11 cellular contexts compared by ENCODE assay signal in genomic region chr6:4844108-4844507, GRCh38.
A peak's percentile ranks its signal among the peaks of the same experiment; 100 is the strongest.
DNase-seq lines count a peak whose midpoint lies in the region; ATAC-seq and TF ChIP-seq lines count a peak whose summit lies in the region.
"Had no signal": no experiment of that assay in that cellular context is flagged by ENCODE, and none has a peak within 500 bp of the region (broad histone marks: within the 10 kb centered on the region; RNA-seq: fewer than 3 reads in every experiment).

No MANE protein-coding gene starts in this region.

- dilution Hi-C loops in mammary epithelial cell (cut with HindIII; ENCODE audit: low sequenced_read_pairs), result no loop called here

- peak; percentile 16 to 24 for DNase-seq in activated CD4-positive, alpha-beta T cell treated with anti-CD3 and anti-CD28 coated beads, Interleukin-2, amount 50 U/mL, for 48 hours
- DNase-seq in activated CD4-positive, alpha-beta T cell treated with anti-CD3 and anti-CD28 coated beads, Interleukin-2, amount 10 ng/mL, durations not matched to agents 7 days and 5 days, result no peak
- DNase-seq in HFFc6, result no peak
- DNase-seq in mammary epithelial cell, result no peak
- no peak for DNase-seq in CD4-positive, alpha-beta memory T cell
- DNase-seq: activated effector memory CD4-positive, alpha-beta T cell treated with Interleukin-2 at 50 U/mL for 16 hours; colonic mucosa; NCI-H2029 treated with DMSO at 0.1 percent for 48 hours had no signal

- no peak overlapping the region for H3K9ac ChIP-seq in mammary epithelial cell (ENCODE audit: insufficient read depth, low read length)
- no peak overlapping the region for H3K9ac ChIP-seq in parathyroid adenoma

- intact Hi-C loops in mammary epithelial cell (cut with micrococcal nuclease), result no loop called here
- intact Hi-C loops in CD4-positive, alpha-beta memory T cell (cut with micrococcal nuclease), result no loop called here

- no TSS peak for BruUV-seq in mammary epithelial cell (replicated peaks; lab: Mats Ljungman, UMichigan)

- H3K4me1 ChIP-seq in mammary epithelial cell (ENCODE audit: insufficient read depth, low read length) (no peaks in the 10 kb centered on the region), parathyroid adenoma (peaks cover 4% of the 10 kb centered on the region)
- peaks cover 9% of the 10 kb centered on the region for H3K4me1 ChIP-seq in CD4-positive, alpha-beta memory T cell (ENCODE audit: insufficient read depth, low read length)

- H4K20me1 ChIP-seq in mammary epithelial cell (ENCODE audit: insufficient read depth, low read length), result peaks cover 5% of the 10 kb centered on the region

- TF ChIP-seq CTCF in HFFc6 (IDR thresholded peaks at IDR 0.05), result peak; percentile 60
- TF ChIP-seq CTCF in mammary epithelial cell (conservative IDR thresholded peaks at IDR 0.05 in 1 of 2, IDR thresholded peaks at IDR 0.05 in 1 of 2; ENCODE audit: extremely low read depth in 1 of 2, insufficient read depth in 1 of 2, low read depth in 1 of 2, low read length in 2 of 2), result peak; percentile 19 to 33
- peak; percentile 10 for TF ChIP-seq CTCF in parathyroid adenoma (IDR thresholded peaks at IDR 0.05)

- peaks cover 14% of the 10 kb centered on the region for H3K36me3 Mint-ChIP-seq in activated CD4-positive, alpha-beta T cell treated with anti-CD3 and anti-CD28 coated beads, Interleukin-2, amount 10 ng/mL, durations not matched to agents 7 days and 5 days (ENCODE audit: low read depth)
- peaks cover 29% of the 10 kb centered on the region for H3K36me3 Mint-ChIP-seq in HFFc6 (ENCODE audit: low read depth)
- peaks cover 36 to 42% of the 10 kb centered on the region in 2 donors for H3K36me3 Mint-ChIP-seq in CD4-positive, alpha-beta memory T cell

- no peak for ATAC-seq in HG03196 (IDR thresholded peaks at IDR 0.05; ENCODE audit: unreplicated experiment)
- ATAC-seq in HG03354 (IDR thresholded peaks at IDR 0.05; ENCODE audit: poor library complexity, severe bottlenecking, unreplicated experiment), result no peak

- H3K79me2 ChIP-seq in mammary epithelial cell (ENCODE audit: insufficient read depth, low read length), result peaks cover 97% of the 10 kb centered on the region
- peaks cover 49% of the 10 kb centered on the region for H3K79me2 ChIP-seq in parathyroid adenoma

- H3K27me3 ChIP-seq in mammary epithelial cell (ENCODE audit: insufficient read depth, low read length), result no peaks in the 10 kb centered on the region
- no peaks in the 10 kb centered on the region for H3K27me3 ChIP-seq in parathyroid adenoma (ENCODE audit: control insufficient read depth, insufficient read depth, low read length)
- H3K27me3 ChIP-seq in CD4-positive, alpha-beta memory T cell (ENCODE audit: insufficient read depth, low read length), result no peaks in the 10 kb centered on the region
- H3K27me3 ChIP-seq: colonic mucosa had no signal

- H3K4me2 ChIP-seq in mammary epithelial cell (ENCODE audit: insufficient read depth, low read depth, low read length) (no peak overlapping the region), parathyroid adenoma (ENCODE audit: low read length) (no peak overlapping the region)

- H3K4me3 Mint-ChIP-seq in activated CD4-positive, alpha-beta T cell treated with anti-CD3 and anti-CD28 coated beads, Interleukin-2, amount 10 ng/mL, durations not matched to agents 7 days and 5 days, result no peak overlapping the region
- no peak overlapping the region; the same call in 1 of the 2 replicates for H3K4me3 Mint-ChIP-seq in HFFc6
- peak overlapping the region in 1 of 8 donors; percentile 46 for H3K4me3 Mint-ChIP-seq in CD4-positive, alpha-beta memory T cell

- no peak overlapping the region for H3K27ac ChIP-seq in mammary epithelial cell (ENCODE audit: insufficient read depth, low read depth, low read length)
- no peak overlapping the region for H3K27ac ChIP-seq in parathyroid adenoma
- H3K27ac ChIP-seq in CD4-positive, alpha-beta memory T cell (ENCODE audit: low read depth, low read length), result no peak overlapping the region
- H3K27ac ChIP-seq: colonic mucosa had no signal

- POLR2A ChIA-PET in activated CD4-positive, alpha-beta T cell treated with anti-CD3 and anti-CD28 coated beads, Interleukin-2, amount 10 ng/mL, durations not matched to agents 7 days and 5 days (lab: Charles Lee), result no interaction called here
- POLR2A ChIA-PET in CD4-positive, alpha-beta memory T cell (lab: Charles Lee; ENCODE audit: partially characterized antibody), result no interaction called here

- no peaks in the 10 kb centered on the region for H3K36me3 ChIP-seq in mammary epithelial cell (ENCODE audit: insufficient read depth, low read length)
- H3K36me3 ChIP-seq in parathyroid adenoma (ENCODE audit: control insufficient read depth, insufficient read depth, low read length), result no peaks in the 10 kb centered on the region
- H3K36me3 ChIP-seq in CD4-positive, alpha-beta memory T cell (ENCODE audit: insufficient read depth, low read length), result no peaks in the 10 kb centered on the region
- H3K36me3 ChIP-seq: colonic mucosa had no signal

- in situ Hi-C loops in mammary epithelial cell (cut with MboI; ENCODE audit: low sequenced_read_pairs in 2 of 2), result no loop called here

- WGBS in mammary epithelial cell (ENCODE audit: low coverage, missing lambda C conversion rate), result 97% methylated on average over 6 of the region's 7 CpGs

- H2AFZ ChIP-seq in mammary epithelial cell (ENCODE audit: low read depth, low read length) (no peak overlapping the region), parathyroid adenoma (no peak overlapping the region)

- H3K4me1 Mint-ChIP-seq in activated CD4-positive, alpha-beta T cell treated with anti-CD3 and anti-CD28 coated beads, Interleukin-2, amount 10 ng/mL, durations not matched to agents 7 days and 5 days, result peaks cover 22% of the 10 kb centered on the region
- peaks cover 25% of the 10 kb centered on the region for H3K4me1 Mint-ChIP-seq in HFFc6 (ENCODE audit: low read depth)
- H3K4me1 Mint-ChIP-seq in CD4-positive, alpha-beta memory T cell, result peaks cover 38 to 84% (median 52%) of the 10 kb centered on the region in 4 donors

- no peaks in the 10 kb centered on the region for H3K27me3 Mint-ChIP-seq in activated CD4-positive, alpha-beta T cell treated with anti-CD3 and anti-CD28 coated beads, Interleukin-2, amount 10 ng/mL, durations not matched to agents 7 days and 5 days
- peaks cover 3% of the 10 kb centered on the region; the same call in 1 of the 2 replicates for H3K27me3 Mint-ChIP-seq in HFFc6 (ENCODE audit: insufficient read depth)
- no peaks in the 10 kb centered on the region for H3K27me3 Mint-ChIP-seq in CD4-positive, alpha-beta memory T cell

- H3K9me3 ChIP-seq in mammary epithelial cell (replicated peaks; ENCODE audit: insufficient read depth, low read length) (no peaks in the 10 kb centered on the region), parathyroid adenoma (ENCODE audit: control insufficient read depth, low read length) (peaks cover 3% of the 10 kb centered on the region)
- no peaks in the 10 kb centered on the region for H3K9me3 ChIP-seq in CD4-positive, alpha-beta memory T cell (ENCODE audit: control insufficient read depth in 1 of 2, low read length in 2 of 2)
- H3K9me3 ChIP-seq: colonic mucosa had no signal

- H3K4me3 ChIP-seq in mammary epithelial cell (replicated peaks in 1 of 3; ENCODE audit: insufficient read depth in 1 of 3, low read depth in 2 of 3, low read length in 3 of 3) (no peak overlapping the region), parathyroid adenoma (ENCODE audit: low read depth, low read length) (no peak overlapping the region)
- no peak overlapping the region for H3K4me3 ChIP-seq in CD4-positive, alpha-beta memory T cell (ENCODE audit: low read length in 2 of 2)
- H3K4me3 ChIP-seq: colonic mucosa had no signal

- H3K9me3 Mint-ChIP-seq in activated CD4-positive, alpha-beta T cell treated with anti-CD3 and anti-CD28 coated beads, Interleukin-2, amount 10 ng/mL, durations not matched to agents 7 days and 5 days, result peaks cover 37% of the 10 kb centered on the region
- peaks cover 28% of the 10 kb centered on the region for H3K9me3 Mint-ChIP-seq in HFFc6
- peaks cover 0 to 61% (median 47%) of the 10 kb centered on the region in 8 donors for H3K9me3 Mint-ChIP-seq in CD4-positive, alpha-beta memory T cell

- CTCF ChIA-PET in activated CD4-positive, alpha-beta T cell treated with anti-CD3 and anti-CD28 coated beads, Interleukin-2, amount 10 ng/mL, durations not matched to agents 7 days and 5 days (lab: Charles Lee), result interaction anchor here (0.7 to 2.2 kb wide), 2 partner anchors 10 to 33 kb away, joined by 3 to 5 read pairs; no protein-coding TSS in a partner anchor
- CTCF ChIA-PET in mammary epithelial cell (lab: Charles Lee; ENCODE audit: low non-redundant PET), result no interaction called here
- CTCF ChIA-PET in CD4-positive, alpha-beta memory T cell (lab: Charles Lee; ENCODE audit: partially characterized antibody), result no interaction called here

- no peak overlapping the region for H3K27ac Mint-ChIP-seq in activated CD4-positive, alpha-beta T cell treated with anti-CD3 and anti-CD28 coated beads, Interleukin-2, amount 10 ng/mL, durations not matched to agents 7 days and 5 days
- H3K27ac Mint-ChIP-seq in HFFc6, result no peak overlapping the region
- H3K27ac Mint-ChIP-seq in CD4-positive, alpha-beta memory T cell, result no peak overlapping the region

Comparison
In these comparisons a context has a peak if more than half of its experiments do, and no peak if none do; other contexts are left out.
1. DNase-seq: peak in activated CD4-positive, alpha-beta T cell treated with anti-CD3 and anti-CD28 coated beads, Interleukin-2, amount 50 U/mL, for 48 hours (2 of 2); none in activated CD4-positive, alpha-beta T cell treated with anti-CD3 and anti-CD28 coated beads, Interleukin-2, amount 10 ng/mL, durations not matched to agents 7 days and 5 days (single experiment), HFFc6 (single experiment), mammary epithelial cell (single experiment) and CD4-positive, alpha-beta memory T cell (0 of 5).
2. CTCF ChIP-seq: peak in every context shown above with its lines; median percentile 60 in HFFc6; 26 in mammary epithelial cell; 10 in parathyroid adenoma.